13 cellular contexts compared by ENCODE assay signal in genomic region chr4:1593038-1593417, GRCh38.
"Had no signal": no experiment of that assay in that cellular context is flagged by ENCODE, and none has a peak within 500 bp of the region (broad histone marks: within the 10 kb centered on the region; RNA-seq: fewer than 3 reads in every experiment).

No MANE protein-coding gene starts in this region.

- H3K4me3 Mint-ChIP-seq: activated naive CD8-positive, alpha-beta T cell; T-helper 1 cell treated with Interleukin-12 subunit alpha and Interleukin-12 subunit beta and Interleukin-4 antibody, amounts not matched to agents 30 μg/mL and 1 μg/mL, for 36 hours had no signal

- H3K36me3 ChIP-seq: tibial artery had no signal

- DNase-seq: activated CD4-positive, alpha-beta T cell treated with anti-CD3 and anti-CD28 coated beads, Interleukin-2, amount 50 U/mL, for 1 hour; activated CD4-positive, CD25-positive, alpha-beta regulatory T cell treated with anti-CD3 and anti-CD28 coated beads, Interleukin-2, amount 50 U/mL, for 72 hours; activated gamma-delta T cell treated with Interleukin-2 at 50 U/mL for 16 hours; mammary epithelial cell; midbrain; stimulated activated naive CD4-positive, alpha-beta T cell; substantia nigra; tibial artery had no signal

- H3K4me1 ChIP-seq: psoas muscle, tibial artery had no signal

- H3K4me3 ChIP-seq: psoas muscle, tibial artery had no signal

- ATAC-seq: left colon, psoas muscle, sciatic nerve had no signal

- H3K27ac Mint-ChIP-seq: activated naive CD8-positive, alpha-beta T cell; T-helper 1 cell treated with Interleukin-12 subunit alpha and Interleukin-12 subunit beta and Interleukin-4 antibody, amounts not matched to agents 30 μg/mL and 1 μg/mL, for 36 hours had no signal

- H3K27ac ChIP-seq: psoas muscle, tibial artery had no signal
